Comparison of ENCODE assay signal across 8 cellular contexts in genomic region chr1:61077676-61078521, GRCh38. TPM values are rescaled to one million over a fixed set of nuclear protein-coding genes. Genes with fewer than 3 reads are reported as not detected.
DNase-seq lines count a peak whose midpoint lies in the region; ATAC-seq, FAIRE-seq and TF ChIP-seq lines count a peak whose summit lies in the region.

No MANE protein-coding gene starts in this region.

- H3K36me3 ChIP-seq in astrocyte (ENCODE audit: insufficient read depth, low read length) (no peaks in the 10 kb centered on the region), prostate gland (no peaks in the 10 kb centered on the region), urinary bladder (ENCODE audit: insufficient read depth) (no peaks in the 10 kb centered on the region)

- FAIRE-seq in astrocyte (lab: Jason Lieb, UNC) = peak; percentile 98

- ATAC-seq in HG02884 (IDR thresholded peaks at IDR 0.05; ENCODE audit: unreplicated experiment) (peak; percentile 59), right cardiac atrium (peak; percentile 85 to 89)

- H3K9ac ChIP-seq in astrocyte (ENCODE audit: low read length) = peak overlapping the region; percentile 50

- H3K4me3 ChIP-seq in astrocyte (ENCODE audit: insufficient read depth, low read depth, low read length) (peak overlapping the region; percentile 84), right cardiac atrium (ENCODE audit: low read length) (peak overlapping the region; percentile 91), prostate gland (peak overlapping the region; percentile 29 to 51), urinary bladder (ENCODE audit: low read depth, low read length) (peak overlapping the region; percentile 46)

- no peaks in the 10 kb centered on the region for H3K79me2 ChIP-seq in astrocyte (ENCODE audit: insufficient read depth, low read length)

- no peaks in the 10 kb centered on the region for H3K9me3 ChIP-seq in astrocyte (ENCODE audit: insufficient read depth, low read depth, low read length)
- no peaks in the 10 kb centered on the region for H3K9me3 ChIP-seq in right cardiac atrium (ENCODE audit: control insufficient read depth, low read length)
- no peaks in the 10 kb centered on the region for H3K9me3 ChIP-seq in prostate gland

- no peaks in the 10 kb centered on the region for H4K20me1 ChIP-seq in astrocyte (ENCODE audit: insufficient read depth, low read length)

- no peaks in the 10 kb centered on the region for H3K9me3 Mint-ChIP-seq in T-helper 1 cell treated with Interleukin-12 subunit alpha and Interleukin-12 subunit beta and Interleukin-4 antibody, amounts not matched to agents 30 μg/mL and 1 μg/mL, for 36 hours
- no peaks in the 10 kb centered on the region for H3K9me3 Mint-ChIP-seq in astrocyte (ENCODE audit: unreplicated experiment)

- TF ChIP-seq POLR2A in prostate gland (IDR thresholded peaks at IDR 0.05) = peak; percentile 22

- H3K4me3 Mint-ChIP-seq in T-helper 1 cell treated with Interleukin-12 subunit alpha and Interleukin-12 subunit beta and Interleukin-4 antibody, amounts not matched to agents 30 μg/mL and 1 μg/mL, for 36 hours = peak overlapping the region; percentile 94
- peak overlapping the region; percentile 93 for H3K4me3 Mint-ChIP-seq in astrocyte (ENCODE audit: unreplicated experiment)

- H3K27ac ChIP-seq in astrocyte (ENCODE audit: low read depth, low read length) (peak overlapping the region; percentile 34), right cardiac atrium (ENCODE audit: low read length) (peak overlapping the region; percentile 62), prostate gland (peak overlapping the region; percentile 89 to 97), urinary bladder (ENCODE audit: low read depth) (no peak overlapping the region)

- TF ChIP-seq CTCF in astrocyte (IDR thresholded peaks at IDR 0.05; ENCODE audit: insufficient read depth, low read depth, low read length) = no peak
- peak in 1 of 4 experiments; percentile 20 for TF ChIP-seq CTCF in prostate gland (IDR thresholded peaks at IDR 0.05)

- H3K4me1 ChIP-seq in astrocyte (ENCODE audit: insufficient read depth, low read length) (peaks cover 34% of the 10 kb centered on the region), right cardiac atrium (ENCODE audit: control insufficient read depth, insufficient read depth, low read length) (peaks cover 8% of the 10 kb centered on the region), prostate gland (replicated peaks) (peaks cover 12% of the 10 kb centered on the region), urinary bladder (ENCODE audit: insufficient read depth) (peaks cover 5% of the 10 kb centered on the region)

- H2AFZ ChIP-seq in astrocyte (ENCODE audit: low read depth, low read length) = peak overlapping the region; percentile 92

- H3K27me3 Mint-ChIP-seq in T-helper 1 cell treated with Interleukin-12 subunit alpha and Interleukin-12 subunit beta and Interleukin-4 antibody, amounts not matched to agents 30 μg/mL and 1 μg/mL, for 36 hours (ENCODE audit: low read depth) = peaks cover 56% of the 10 kb centered on the region
- no peaks in the 10 kb centered on the region for H3K27me3 Mint-ChIP-seq in astrocyte (ENCODE audit: low read depth, unreplicated experiment)

- H3K27me3 ChIP-seq in astrocyte (ENCODE audit: insufficient read depth, low read length) (no peaks in the 10 kb centered on the region), right cardiac atrium (ENCODE audit: control insufficient read depth, insufficient read depth) (no peaks in the 10 kb centered on the region), prostate gland (replicated peaks; ENCODE audit: insufficient read depth) (no peaks in the 10 kb centered on the region)

- peaks cover 35% of the 10 kb centered on the region for H3K4me1 Mint-ChIP-seq in T-helper 1 cell treated with Interleukin-12 subunit alpha and Interleukin-12 subunit beta and Interleukin-4 antibody, amounts not matched to agents 30 μg/mL and 1 μg/mL, for 36 hours (ENCODE audit: low read depth)
- H3K4me1 Mint-ChIP-seq in astrocyte (ENCODE audit: low read depth, unreplicated experiment) = peaks cover 29% of the 10 kb centered on the region

- peaks cover 7% of the 10 kb centered on the region for H3K36me3 Mint-ChIP-seq in T-helper 1 cell treated with Interleukin-12 subunit alpha and Interleukin-12 subunit beta and Interleukin-4 antibody, amounts not matched to agents 30 μg/mL and 1 μg/mL, for 36 hours (ENCODE audit: low read depth)
- H3K36me3 Mint-ChIP-seq in astrocyte (ENCODE audit: low read depth, unreplicated experiment) = no peaks in the 10 kb centered on the region

- intact Hi-C loops in right cardiac atrium (cut with DNase I) = loop anchor here in 1 of 4 donors (5.0 kb wide), 1 partner anchor 104 kb away; no protein-coding TSS in a partner anchor
- intact Hi-C loops in prostate gland (cut with DNase I) = loop anchor here (2.0 kb wide), 2 partner anchors 25 to 261 kb away; no protein-coding TSS in a partner anchor

- WGBS in right cardiac atrium = under 1% methylated on average over 19 of the region's 19 CpGs
- WGBS in prostate gland = 4% methylated on average over 19 of the region's 19 CpGs
- WGBS in urinary bladder = 2% methylated on average over 19 of the region's 19 CpGs

- H3K4me2 ChIP-seq in astrocyte (ENCODE audit: low read length) = peak overlapping the region; percentile 95

- peak; percentile 99 for DNase-seq in GM04504 (ENCODE audit: low read depth)
- DNase-seq in NCI-H1694 treated with DMSO at 0.1 percent for 48 hours (lab: John Stamatoyannopoulos, UW) = peak; percentile 99
- DNase-seq in astrocyte (ENCODE audit: low read depth) = peak; percentile 100
- DNase-seq in right cardiac atrium = peak; percentile 93 to 97 (median 94)
- DNase-seq in prostate gland (ENCODE audit: low spot score) = peak; percentile 95

- H3K27ac Mint-ChIP-seq in T-helper 1 cell treated with Interleukin-12 subunit alpha and Interleukin-12 subunit beta and Interleukin-4 antibody, amounts not matched to agents 30 μg/mL and 1 μg/mL, for 36 hours = peak overlapping the region; percentile 91
- peak overlapping the region; percentile 70 for H3K27ac Mint-ChIP-seq in astrocyte (ENCODE audit: unreplicated experiment)

RNA-seq across cellular contexts. Expression of gene NFIA, which starts 4.5 kb away (rescaled TPM):
- total RNA-seq in astrocyte = 4.6 and 7.2 TPM in 2 replicates
- 100 to 1,000 TPM; 108 to 127 (median 113) TPM for total RNA-seq in right cardiac atrium
- 15.9 TPM for polyA plus RNA-seq in right cardiac atrium
- total RNA-seq in prostate gland = 10 to 100 TPM; 61.4 to 86.3 TPM
- 105 TPM for total RNA-seq in urinary bladder
- 18.1 TPM for polyA plus RNA-seq in urinary bladder

Comparison
In these comparisons a context has a peak if more than half of its experiments do, and no peak if none do; other contexts are left out.
1. H3K4me3 ChIP-seq: peak in every context shown above with its lines; median percentile 91 in right cardiac atrium; 84 in astrocyte; 46 in urinary bladder; 40 in prostate gland.